Comparison of ENCODE assay signal across 18 cellular contexts in the genomic region with DNA sequence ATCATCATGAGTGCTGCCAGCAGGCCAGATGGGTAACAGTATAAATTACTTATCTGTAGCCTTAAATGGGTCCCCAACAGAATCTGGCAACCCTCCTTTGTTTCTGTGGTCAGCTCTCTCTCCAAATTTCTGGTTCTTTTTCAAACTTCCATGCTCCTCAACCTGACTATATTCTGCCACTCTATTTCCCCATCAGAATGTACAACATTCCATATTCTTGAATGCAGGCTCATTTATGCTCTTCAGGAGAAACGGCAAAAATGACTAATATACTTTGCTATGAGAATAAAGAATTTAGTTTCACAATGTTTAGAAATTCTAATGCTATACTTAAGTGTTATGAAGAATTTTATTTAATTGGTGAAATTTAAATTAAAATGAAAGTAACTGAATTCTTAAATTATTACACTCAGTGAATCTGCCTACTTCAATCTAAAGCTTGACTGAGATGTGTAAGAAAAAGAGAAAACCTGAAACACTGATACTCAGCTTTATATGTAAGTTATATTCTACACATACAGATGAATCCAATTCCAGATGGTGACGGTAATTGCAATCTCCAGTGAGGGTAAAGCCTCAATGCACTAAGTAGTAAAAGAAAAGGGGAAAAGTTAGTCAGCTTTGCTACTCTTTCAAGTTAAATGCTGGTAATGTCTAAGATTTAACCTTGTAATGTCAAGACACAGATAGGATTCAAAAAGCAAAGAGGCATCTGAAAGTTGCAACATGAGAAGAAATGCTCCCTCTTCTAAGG. TPM values are rescaled to one million over a fixed set of nuclear protein-coding genes. Genes with fewer than 3 reads are reported as not detected.
DNase-seq lines count a peak whose midpoint lies in the region; ATAC-seq, FAIRE-seq and TF ChIP-seq lines count a peak whose summit lies in the region.
"Had no signal": no experiment of that assay in that cellular context is flagged by ENCODE, and none has a peak within 500 bp of the region (broad histone marks: within the 10 kb centered on the region; RNA-seq: fewer than 3 reads in every experiment).

No MANE protein-coding gene starts in this region.

- FAIRE-seq in A549 (lab: Jason Lieb, UNC): no peak

- H3K36me3 Mint-ChIP-seq in CD4-positive, CD25-positive, alpha-beta regulatory T cell: no peaks in the 10 kb centered on the region

- no peaks in the 10 kb centered on the region for H3K36me3 ChIP-seq in CD4-positive, CD25-positive, alpha-beta regulatory T cell (ENCODE audit: control insufficient read depth, insufficient read depth, low read length)
- H3K36me3 ChIP-seq in RWPE2 (ENCODE audit: low read depth): no peaks in the 10 kb centered on the region; the same call in 1 of the 2 replicates
- no peaks in the 10 kb centered on the region for H3K36me3 ChIP-seq in fibroblast of lung (ENCODE audit: control insufficient read depth, insufficient read depth, low read length)
- no peaks in the 10 kb centered on the region for H3K36me3 ChIP-seq in colonic mucosa
- H3K36me3 ChIP-seq: Peyer's patch had no signal

- H3K9ac ChIP-seq in fibroblast of lung (ENCODE audit: insufficient read depth, low read length): no peak overlapping the region
- no peak overlapping the region for H3K9ac ChIP-seq in colonic mucosa (ENCODE audit: low read depth in 2 of 2, low read length in 2 of 2)

- H4K20me1 ChIP-seq in fibroblast of lung (ENCODE audit: control insufficient read depth, extremely low read depth, insufficient read depth, low read length): no peaks in the 10 kb centered on the region

- peaks cover 17 to 37% (median 26%) of the 10 kb centered on the region in 4 donors for H3K4me1 Mint-ChIP-seq in CD4-positive, CD25-positive, alpha-beta regulatory T cell

- H2AFZ ChIP-seq in fibroblast of lung (ENCODE audit: low read length): no peak overlapping the region

- no peak overlapping the region for H3K4me3 Mint-ChIP-seq in CD4-positive, CD25-positive, alpha-beta regulatory T cell
- H3K4me3 Mint-ChIP-seq: CD4-positive, alpha-beta T cell had no signal

- no peaks in the 10 kb centered on the region for H3K27me3 ChIP-seq in CD4-positive, CD25-positive, alpha-beta regulatory T cell (ENCODE audit: control insufficient read depth, insufficient read depth, low read length)
- H3K27me3 ChIP-seq in RWPE2 (ENCODE audit: insufficient read depth, poor library complexity, severe bottlenecking) (no peaks in the 10 kb centered on the region), fibroblast of lung (ENCODE audit: control insufficient read depth, insufficient read depth, low read length) (no peaks in the 10 kb centered on the region), colonic mucosa (no peaks in the 10 kb centered on the region)
- H3K27me3 ChIP-seq: Peyer's patch had no signal

- no peak for TF ChIP-seq POLR2A in A549 (IDR thresholded peaks at IDR 0.05; ENCODE audit: low read length)

- POLR2A ChIA-PET in A549 (lab: Yijun Ruan, JAX): interaction anchor here (0.7 kb wide), 1 partner anchor 21 kb away, joined by 10 read pairs; no protein-coding TSS in a partner anchor
- POLR2A ChIA-PET in GM10248 (lab: Yijun Ruan, JAX): no interaction called here

- TF ChIP-seq CTCF in A549 (IDR thresholded peaks at IDR 0.05) (no peak), RWPE2 (IDR thresholded peaks at IDR 0.05; ENCODE audit: poor library complexity, severe bottlenecking) (no peak), fibroblast of lung (conservative IDR thresholded peaks at IDR 0.05 in 1 of 2, IDR thresholded peaks at IDR 0.05 in 1 of 2; ENCODE audit: low read depth in 1 of 2, low read length in 2 of 2) (no peak), GM10248 (IDR thresholded peaks at IDR 0.05; ENCODE audit: control extremely low read depth, extremely low read depth, low read depth, missing control alignments) (no peak), colonic mucosa (IDR thresholded peaks at IDR 0.05) (no peak)

- H3K4me3 ChIP-seq in A549: no peak overlapping the region
- H3K4me3 ChIP-seq in CD4-positive, CD25-positive, alpha-beta regulatory T cell (ENCODE audit: low read depth, low read length): no peak overlapping the region
- H3K4me3 ChIP-seq in RWPE2 (ENCODE audit: severe bottlenecking): no peak overlapping the region
- peak overlapping the region in 2 of 4 experiments; percentile 21 to 22 for H3K4me3 ChIP-seq in fibroblast of lung (replicated peaks in 1 of 4; ENCODE audit: control extremely low read depth in 1 of 4, insufficient read depth in 1 of 4, low read depth in 3 of 4, low read length in 4 of 4)
- H3K4me3 ChIP-seq in colonic mucosa: no peak overlapping the region
- H3K4me3 ChIP-seq: Peyer's patch had no signal

- peaks cover 61% of the 10 kb centered on the region for H3K4me1 ChIP-seq in A549
- peaks cover 21% of the 10 kb centered on the region for H3K4me1 ChIP-seq in CD4-positive, CD25-positive, alpha-beta regulatory T cell (ENCODE audit: control insufficient read depth, insufficient read depth, low read length, poor library complexity, severe bottlenecking)
- H3K4me1 ChIP-seq in RWPE2 (ENCODE audit: insufficient read depth, poor library complexity, severe bottlenecking): peaks cover 12% of the 10 kb centered on the region
- peaks cover 23% of the 10 kb centered on the region for H3K4me1 ChIP-seq in fibroblast of lung (ENCODE audit: control insufficient read depth, extremely low read depth, insufficient read depth, low read length)
- peaks cover 9% of the 10 kb centered on the region for H3K4me1 ChIP-seq in colonic mucosa

- peak overlapping the region in 2 of 3 donors; percentile 4 to 33 for H3K27ac Mint-ChIP-seq in CD4-positive, CD25-positive, alpha-beta regulatory T cell
- H3K27ac Mint-ChIP-seq: CD4-positive, alpha-beta T cell; IgD-negative memory B cell had no signal

- CTCF ChIA-PET in A549 (lab: Yijun Ruan, JAX) (interaction anchor here (0.9 to 1.3 kb wide), 2 partner anchors 14 to 258 kb away, joined by 3 read pairs; no protein-coding TSS in a partner anchor), GM10248 (lab: Yijun Ruan, JAX) (interaction anchor here (0.7 to 5.8 kb wide), 13 partner anchors 9 to 258 kb away, joined by 3 to 82 read pairs (median 3); a partner anchor contains a TSS)

- no peaks in the 10 kb centered on the region for H3K9me3 ChIP-seq in A549
- no peaks in the 10 kb centered on the region for H3K9me3 ChIP-seq in CD4-positive, CD25-positive, alpha-beta regulatory T cell (ENCODE audit: control insufficient read depth in 2 of 2, low read length in 2 of 2)
- no peaks in the 10 kb centered on the region for H3K9me3 ChIP-seq in RWPE2 (ENCODE audit: severe bottlenecking)
- H3K9me3 ChIP-seq in fibroblast of lung (ENCODE audit: control insufficient read depth, insufficient read depth, low read depth, low read length): no peaks in the 10 kb centered on the region
- H3K9me3 ChIP-seq in colonic mucosa: no peaks in the 10 kb centered on the region
- H3K9me3 ChIP-seq: Peyer's patch had no signal

- TF ChIP-seq RAD21 in A549 (conservative IDR thresholded peaks at IDR 0.05 in 1 of 2, IDR thresholded peaks at IDR 0.05 in 1 of 2): no peak

- no peaks in the 10 kb centered on the region for H3K27me3 Mint-ChIP-seq in CD4-positive, CD25-positive, alpha-beta regulatory T cell
- H3K27me3 Mint-ChIP-seq: CD4-positive, alpha-beta T cell; IgD-negative memory B cell had no signal

- no peak for DNase-seq in A549 (ENCODE audit: low read depth in 1 of 2, low spot score in 1 of 2)
- DNase-seq in CD4-positive, CD25-positive, alpha-beta regulatory T cell: no peak
- DNase-seq in RWPE2 (ENCODE audit: low spot score): no peak
- DNase-seq in fibroblast of lung (ENCODE audit: low read depth in 2 of 2): peak; percentile 78 to 86
- DNase-seq in KBM-7: no peak
- no peak for DNase-seq in GM10248 (ENCODE audit: extremely low spot score)
- DNase-seq in colonic mucosa: no peak
- DNase-seq: activated CD8-positive, alpha-beta memory T cell treated with anti-CD3 and anti-CD28 coated beads, Interleukin-2, amount 50 U/mL, for 48 hours; CD4-positive, alpha-beta T cell; effector memory CD4-positive, alpha-beta T cell; left colon; NCI-H1417; NCI-H524 treated with DMSO at 0.1 percent for 48 hours; Peyer's patch; retina; stimulated activated naive CD4-positive, alpha-beta T cell treated with Interleukin-2 at 50 U/mL for 16 hours had no signal

- peak overlapping the region; percentile 61 for H3K4me2 ChIP-seq in A549
- H3K4me2 ChIP-seq in fibroblast of lung (ENCODE audit: extremely low read depth, insufficient read depth, low read length): peak overlapping the region; percentile 90

- H3K79me2 ChIP-seq in fibroblast of lung (ENCODE audit: control insufficient read depth, insufficient read depth, low read length): peaks cover 83% of the 10 kb centered on the region

- intact Hi-C loops in colonic mucosa (cut with DNase I): loop anchor here (10.0 kb wide), 1 partner anchor 53 kb away; no protein-coding TSS in a partner anchor

- ATAC-seq in A549: 0 out of 6 replicates have a peak, but pooled peaks have one; percentile 13 to 33
- ATAC-seq in CD4-positive, CD25-positive, alpha-beta regulatory T cell (ENCODE audit: low read depth in 2 of 2): no peak
- ATAC-seq in RWPE2 (ENCODE audit: low read depth): peak; percentile 91
- no peak for ATAC-seq in GM21423 (IDR thresholded peaks at IDR 0.05; ENCODE audit: unreplicated experiment)
- ATAC-seq: left colon had no signal

- in situ Hi-C loops in KBM-7 (cut with MboI; ENCODE audit: low pct_unique_long_range_greater_than_20kb, low sequenced_read_pairs): no loop called here

- 47% methylated on average over 2 of the region's 2 CpGs for WGBS in A549 (ENCODE audit: missing lambda C conversion rate)

- H3K27ac ChIP-seq in A549: peak overlapping the region; percentile 56 to 77; a peak in 5 of 6 replicates
- no peak overlapping the region for H3K27ac ChIP-seq in CD4-positive, CD25-positive, alpha-beta regulatory T cell (ENCODE audit: insufficient read depth, low read length, poor library complexity, severe bottlenecking)
- peak overlapping the region; percentile 67 for H3K27ac ChIP-seq in RWPE2 (ENCODE audit: poor library complexity, severe bottlenecking)
- H3K27ac ChIP-seq in fibroblast of lung (ENCODE audit: insufficient read depth, low read length): peak overlapping the region; percentile 64
- no peak overlapping the region for H3K27ac ChIP-seq in colonic mucosa
- H3K27ac ChIP-seq: Peyer's patch had no signal

- H3K9me3 Mint-ChIP-seq in CD4-positive, CD25-positive, alpha-beta regulatory T cell: no peaks in the 10 kb centered on the region
- H3K9me3 Mint-ChIP-seq: CD4-positive, alpha-beta T cell; IgD-negative memory B cell had no signal

- TF ChIP-seq EP300 in A549 (IDR thresholded peaks at IDR 0.05): no peak

RNA-seq across cellular contexts. Expression of a gene that starts 24.7 kb away (rescaled TPM):
- polyA plus RNA-seq in A549 (2011; rRNA removed): 21.1 and 23.7 TPM in 2 replicates
- polyA plus RNA-seq in A549 (2012; cell fraction: cytosol; rRNA removed): 6.9 and 8.5 TPM in 2 replicates
- 9.9 and 13.4 TPM in 2 replicates for polyA plus RNA-seq in A549 (2012; cell fraction: nucleus; rRNA removed)
- polyA plus RNA-seq in A549 (2017; fragmentation: RNase III; extraction: RNeasy Plus Mini Kit Qiagen cat#74134 plus additional on column Dnase treatment): 12.5 to 14.0 TPM (median 12.9 TPM) in 3 replicates
- polyA minus RNA-seq in A549 (2011; rRNA and poly(A)+ RNA removed): 17.9 and 18.8 TPM in 2 replicates
- total RNA-seq in CD4-positive, CD25-positive, alpha-beta regulatory T cell: 61.2 TPM
- polyA plus RNA-seq in CD4-positive, CD25-positive, alpha-beta regulatory T cell: 10 to 100 TPM; 39.3 to 52.7 (median 44.8) TPM
- total RNA-seq in fibroblast of lung: 36.7 and 51.0 TPM in 2 replicates
- polyA plus RNA-seq in fibroblast of lung: 46.9 and 58.1 TPM in 2 replicates
- 23.3 and 29.5 TPM in 2 replicates for polyA plus RNA-seq in fibroblast of lung (2012)
- 30.5 and 37.2 TPM in 2 replicates for polyA minus RNA-seq in fibroblast of lung (ENCODE audit: low replicate concordance)
- total RNA-seq in colonic mucosa: 10 to 100 TPM; 23.6 to 59.0 TPM

Comparison
In these comparisons a context has a peak if more than half of its experiments do, and no peak if none do; other contexts are left out.
1. ATAC-seq: peak in A549 (2 of 2) and RWPE2 (single experiment); none in CD4-positive, CD25-positive, alpha-beta regulatory T cell (0 of 2) and GM21423 (single experiment).
2. DNase-seq: peak in fibroblast of lung (2 of 2); none in A549 (0 of 2), CD4-positive, CD25-positive, alpha-beta regulatory T cell (0 of 3), RWPE2 (single experiment), KBM-7 (single experiment), GM10248 (single experiment) and colonic mucosa (single experiment).
3. H3K27ac ChIP-seq: peak in A549 (2 of 2), RWPE2 (single experiment) and fibroblast of lung (single experiment); none in CD4-positive, CD25-positive, alpha-beta regulatory T cell (single experiment) and colonic mucosa (single experiment).